ENCODE assay signal across 8 cellular contexts in genomic region chr6:136789440-136789839, GRCh38. TPM values are rescaled to one million over a fixed set of nuclear protein-coding genes. Genes with fewer than 3 reads are reported as not detected.
A peak's percentile ranks its signal among the peaks of the same experiment; 100 is the strongest.
DNase-seq lines count a peak whose midpoint lies in the region; ATAC-seq and TF ChIP-seq lines count a peak whose summit lies in the region.
"Not testable (repeated sequence)": the region's sequence is repeated elsewhere in the genome, so short reads cannot be mapped to it uniquely, and the experiment has no call there.

No MANE protein-coding gene starts in this region.

- CTCF ChIA-PET in IMR-90 (lab: Yijun Ruan, JAX): interaction anchor here (0.6 to 1.9 kb wide), 3 partner anchors 18 to 139 kb away, joined by 3 to 6 read pairs (median 3); no protein-coding TSS in a partner anchor

- H3K4ac ChIP-seq in IMR-90 (ENCODE audit: low read depth, low read length): peak overlapping the region; percentile 92

- H3K4me3 ChIP-seq in BLaER1 treated with 17β-estradiol and CSF1 and Interleukin-3, amounts not matched to agents 10 nM and 100 nM: peak overlapping the region in 6 of 10 experiments; percentile 17 to 99 (median 90); a peak in 11 of 20 replicates
- H3K4me3 ChIP-seq in IMR-90 (ENCODE audit: insufficient read depth, low read depth, low read length): not testable (repeated sequence)
- H3K4me3 ChIP-seq in fibroblast of villous mesenchyme (ENCODE audit: low read depth, low read length) (peak overlapping the region; percentile 82), ovary (peak overlapping the region; percentile 63), thyroid gland (replicated peaks in 1 of 3) (peak overlapping the region in 1 of 3 donors; percentile 83)

- peaks cover 0 to 28% (median 6%) of the 10 kb centered on the region in 11 experiments; a peak in 9 of 22 replicates for H3K9me3 ChIP-seq in BLaER1 treated with 17β-estradiol and CSF1 and Interleukin-3, amounts not matched to agents 10 nM and 100 nM (replicated peaks in 1 of 11)
- not testable (repeated sequence) for H3K9me3 ChIP-seq in IMR-90 (ENCODE audit: control insufficient read depth, insufficient read depth, low read length); ovary; thyroid gland

- H3K14ac ChIP-seq in IMR-90 (replicated peaks; ENCODE audit: low read depth, low read length): peak overlapping the region; percentile 93

- peak overlapping the region; percentile 82 to 97 (median 92); a peak in 20 of 22 replicates for H3K4me2 ChIP-seq in BLaER1 treated with 17β-estradiol and CSF1 and Interleukin-3, amounts not matched to agents 10 nM and 100 nM
- H3K4me2 ChIP-seq in IMR-90 (ENCODE audit: low read depth, low read length): peak overlapping the region; percentile 93

- peaks cover 15% of the 10 kb centered on the region for H3K9me1 ChIP-seq in IMR-90 (ENCODE audit: insufficient read depth, low read length)

- peak overlapping the region; percentile 53 for H2AK9ac ChIP-seq in IMR-90 (replicated peaks; ENCODE audit: low read depth, low read length, poor library complexity)

- peak overlapping the region; percentile 4; the same call in 1 of the 2 replicates for H4K5ac ChIP-seq in IMR-90 (ENCODE audit: low read depth, low read length)

- ATAC-seq in IMR-90 (ENCODE audit: low read depth); activated T-helper 17 cell treated with anti-CD3 and anti-CD28 coated beads, Interleukin-2, amount 50 U/mL, for 72 hours (replicated peaks); central memory CD8-positive, alpha-beta T cell (replicated peaks; ENCODE audit: extremely low read depth, poor library complexity, severe bottlenecking): not testable (repeated sequence)

- peak overlapping the region; percentile 69 for H4K91ac ChIP-seq in IMR-90 (ENCODE audit: insufficient read depth, low read depth, low read length)

- peak overlapping the region; percentile 97 for H3K4me3 Mint-ChIP-seq in activated T-helper 17 cell treated with anti-CD3 and anti-CD28 coated beads, Interleukin-2, amount 50 U/mL, for 72 hours
- peak overlapping the region; percentile 68 for H3K4me3 Mint-ChIP-seq in central memory CD8-positive, alpha-beta T cell

- H3K56ac ChIP-seq in IMR-90 (ENCODE audit: extremely low read depth, insufficient read depth, low read length): not testable (repeated sequence)

- H3K27ac Mint-ChIP-seq in activated T-helper 17 cell treated with anti-CD3 and anti-CD28 coated beads, Interleukin-2, amount 50 U/mL, for 72 hours: not testable (repeated sequence)
- peak overlapping the region; percentile 87 for H3K27ac Mint-ChIP-seq in central memory CD8-positive, alpha-beta T cell (ENCODE audit: low read depth)

- H3K27me3 Mint-ChIP-seq in activated T-helper 17 cell treated with anti-CD3 and anti-CD28 coated beads, Interleukin-2, amount 50 U/mL, for 72 hours; central memory CD8-positive, alpha-beta T cell: not testable (repeated sequence)

- in situ Hi-C loops in IMR-90 (cut with MboI; ENCODE audit: low sequenced_read_pairs): loop anchor here (25.0 kb wide), 1 partner anchor 502 kb away; the partner anchor contains the start of gene BCLAF1

- H4K8ac ChIP-seq in IMR-90 (ENCODE audit: low read depth in 2 of 2, low read length in 2 of 2): peak overlapping the region; percentile 26 to 87; a peak in 3 of 4 replicates

- intact Hi-C loops in IMR-90 (cut with micrococcal nuclease); ovary (cut with DNase I); thyroid gland (cut with DNase I): not testable (repeated sequence)

- peak overlapping the region; percentile 88 for H2BK5ac ChIP-seq in IMR-90 (ENCODE audit: low read depth, low read length, poor library complexity, severe bottlenecking)

- not testable (repeated sequence) for TF ChIP-seq EP300 in ovary (IDR thresholded peaks at IDR 0.05)

- not testable (repeated sequence) for H2AFZ ChIP-seq in IMR-90 (replicated peaks; ENCODE audit: low read length, poor library complexity)

- H4K20me1 ChIP-seq in BLaER1 treated with 17β-estradiol and CSF1 and Interleukin-3, amounts not matched to agents 10 nM and 100 nM: peaks cover 0 to 45% (median 0%) of the 10 kb centered on the region in 11 experiments; a peak in 4 of 22 replicates
- H4K20me1 ChIP-seq in IMR-90 (ENCODE audit: insufficient read depth, low read length): not testable (repeated sequence)

- WGBS in IMR-90 (ENCODE audit: extremely low coverage in 2 of 2, insufficient read length in 1 of 2), 2 experiments: no CpG with 5 or more reads among the region's 3 CpGs
- 48 to 63% (median 53%) methylated on average over 3 of the region's 3 CpGs for WGBS in ovary, 3 donors
- 82 to 89% methylated on average over 3 of the region's 3 CpGs for WGBS in thyroid gland, 2 donors

- H2BK20ac ChIP-seq in IMR-90 (ENCODE audit: low read depth, low read length): peak overlapping the region; percentile 93

- DNase-seq in IMR-90; central memory CD8-positive, alpha-beta T cell (ENCODE audit: low spot score in 2 of 2); fibroblast of villous mesenchyme (ENCODE audit: low read depth); ovary; thyroid gland: not testable (repeated sequence)
- DNase-seq in UCSD-AML1 (lab: John Stamatoyannopoulos, UW; ENCODE audit: unreplicated experiment): peak; percentile 22

- peak overlapping the region in 3 of 11 experiments; percentile 90 to 91 (median 90); a peak in 1 of 22 replicates for H3K27ac ChIP-seq in BLaER1 treated with 17β-estradiol and CSF1 and Interleukin-3, amounts not matched to agents 10 nM and 100 nM
- peak overlapping the region; percentile 62; the same call in 1 of the 2 replicates for H3K27ac ChIP-seq in IMR-90 (ENCODE audit: insufficient read depth, low read length)
- peak overlapping the region in 1 of 2 donors; percentile 98 for H3K27ac ChIP-seq in ovary
- H3K27ac ChIP-seq in thyroid gland: peak overlapping the region; percentile 78 to 100 (median 97)

- peak overlapping the region; percentile 62; the same call in 2 of the 3 replicates for H2BK15ac ChIP-seq in IMR-90 (ENCODE audit: low read depth, low read length)

- dilution Hi-C loops in IMR-90 (cut with HindIII; ENCODE audit: low sequenced_read_pairs, unreplicated experiment): not testable (repeated sequence)

- BruUV-seq in IMR-90 (replicated peaks; lab: Mats Ljungman, UMichigan): not testable (repeated sequence)

- not testable (repeated sequence) for TF ChIP-seq RAD21 in IMR-90 (IDR thresholded peaks at IDR 0.05; ENCODE audit: low read length)

- H3K9ac ChIP-seq in BLaER1 treated with 17β-estradiol and CSF1 and Interleukin-3, amounts not matched to agents 10 nM and 100 nM: peak overlapping the region in 4 of 11 experiments; percentile 86 to 94 (median 90); a peak in 7 of 22 replicates
- H3K9ac ChIP-seq in IMR-90 (ENCODE audit: low read depth, low read length): peak overlapping the region; percentile 10

- not testable (repeated sequence) for H3K27me3 ChIP-seq in BLaER1 treated with 17β-estradiol and CSF1 and Interleukin-3, amounts not matched to agents 10 nM and 100 nM; IMR-90 (ENCODE audit: control insufficient read depth, insufficient read depth, low read length); ovary; thyroid gland

- H3K4me1 Mint-ChIP-seq in activated T-helper 17 cell treated with anti-CD3 and anti-CD28 coated beads, Interleukin-2, amount 50 U/mL, for 72 hours: peaks cover 52% of the 10 kb centered on the region
- H3K4me1 Mint-ChIP-seq in central memory CD8-positive, alpha-beta T cell: peaks cover 63% of the 10 kb centered on the region

- H3K23ac ChIP-seq in IMR-90 (ENCODE audit: low read depth, low read length): peak overlapping the region; percentile 57

- peaks cover 46 to 75% (median 63%) of the 10 kb centered on the region in 10 experiments for H3K4me1 ChIP-seq in BLaER1 treated with 17β-estradiol and CSF1 and Interleukin-3, amounts not matched to agents 10 nM and 100 nM
- H3K4me1 ChIP-seq in IMR-90 (ENCODE audit: control insufficient read depth, insufficient read depth, low read length) (peaks cover 18% of the 10 kb centered on the region), ovary (ENCODE audit: insufficient read depth) (peaks cover 15% of the 10 kb centered on the region), thyroid gland (peaks cover 40 to 56% of the 10 kb centered on the region in 2 donors)

- peak overlapping the region; percentile 94 for H2BK120ac ChIP-seq in IMR-90 (ENCODE audit: low read depth, low read length)

- TF ChIP-seq CTCF in IMR-90 (conservative IDR thresholded peaks at IDR 0.05; ENCODE audit: low read depth, low read length); fibroblast of villous mesenchyme (IDR thresholded peaks at IDR 0.05; ENCODE audit: insufficient read depth, low read depth, low read length); ovary (IDR thresholded peaks at IDR 0.05); thyroid gland (IDR thresholded peaks at IDR 0.05): not testable (repeated sequence)

- not testable (repeated sequence) for TF ChIP-seq POLR2A in IMR-90 (IDR thresholded peaks at IDR 0.05; ENCODE audit: low read depth, low read length); ovary (IDR thresholded peaks at IDR 0.05); thyroid gland (IDR thresholded peaks at IDR 0.05)

- peaks cover 0 to 39% (median 14%) of the 10 kb centered on the region in 11 experiments; a peak in 16 of 22 replicates for H3K36me3 ChIP-seq in BLaER1 treated with 17β-estradiol and CSF1 and Interleukin-3, amounts not matched to agents 10 nM and 100 nM
- not testable (repeated sequence) for H3K36me3 ChIP-seq in IMR-90 (ENCODE audit: control insufficient read depth, insufficient read depth, low read length); ovary; thyroid gland

- POLR2A ChIA-PET in IMR-90 (lab: Charles Lee; ENCODE audit: unreplicated experiment): not testable (repeated sequence)

- not testable (repeated sequence) for H3K9me3 Mint-ChIP-seq in activated T-helper 17 cell treated with anti-CD3 and anti-CD28 coated beads, Interleukin-2, amount 50 U/mL, for 72 hours; central memory CD8-positive, alpha-beta T cell

- peak overlapping the region; percentile 13; the same call in 1 of the 2 replicates for H3K18ac ChIP-seq in IMR-90 (ENCODE audit: low read depth, low read length)

- peaks cover 28% of the 10 kb centered on the region for H3K36me3 Mint-ChIP-seq in activated T-helper 17 cell treated with anti-CD3 and anti-CD28 coated beads, Interleukin-2, amount 50 U/mL, for 72 hours (ENCODE audit: low read depth)
- H3K36me3 Mint-ChIP-seq in central memory CD8-positive, alpha-beta T cell (ENCODE audit: insufficient read depth): peaks cover 16% of the 10 kb centered on the region

- H3K79me1 ChIP-seq in IMR-90 (ENCODE audit: low read depth in 1 of 2, low read length in 2 of 2): peaks cover 10 to 51% of the 10 kb centered on the region in 2 experiments

- H2AK5ac ChIP-seq in IMR-90 (ENCODE audit: low read depth, low read length): peak overlapping the region; percentile 93

RNA-seq across cellular contexts. Expression of gene MAP3K5, which starts 2.8 kb away (rescaled TPM):
- total RNA-seq in IMR-90 (2012; rRNA removed) (17.2 and 17.6 TPM in 2 replicates), fibroblast of villous mesenchyme (30.6 and 84.6 TPM in 2 replicates), ovary (100 to 1,000 TPM in 3 of 7 donors, 10 to 100 TPM in 4; 37.0 to 217 (median 92.0) TPM), thyroid gland (10 to 100 TPM; 28.1 to 68.0 (median 46.5) TPM)
- polyA plus RNA-seq in IMR-90 (2012; rRNA removed) (4.9 and 5.4 TPM in 2 replicates), ovary (10 to 100 TPM; 60.6 to 61.7 TPM)
- 2.0 and 2.1 TPM in 2 replicates for polyA plus RNA-seq in IMR-90 (2012; cell fraction: cytosol; rRNA removed)
- polyA plus RNA-seq in IMR-90 (2012; cell fraction: nucleus; rRNA removed; ENCODE audit: low replicate concordance): 1.4 and 6.3 TPM in 2 replicates
- 10 to 100 TPM; 13.8 to 20.1 TPM for total RNA-seq in activated T-helper 17 cell treated with anti-CD3 and anti-CD28 coated beads, Interleukin-2, amount 50 U/mL, for 72 hours

RNA-seq across cellular contexts. Expression of gene PEX7, which starts 33.0 kb away (rescaled TPM):
- total RNA-seq in IMR-90 (2012; rRNA removed): 7.0 and 11.9 TPM in 2 replicates
- 4.1 and 5.4 TPM in 2 replicates for polyA plus RNA-seq in IMR-90 (2012; rRNA removed)
- 4.8 and 10.3 TPM in 2 replicates for polyA plus RNA-seq in IMR-90 (2012; cell fraction: cytosol; rRNA removed)
- polyA plus RNA-seq in IMR-90 (2012; cell fraction: nucleus; rRNA removed; ENCODE audit: low replicate concordance): 4.0 and 4.4 TPM in 2 replicates
- total RNA-seq in activated T-helper 17 cell treated with anti-CD3 and anti-CD28 coated beads, Interleukin-2, amount 50 U/mL, for 72 hours: 1 to 10 TPM; 3.4 to 5.7 TPM
- total RNA-seq in fibroblast of villous mesenchyme: 7.4 and 8.6 TPM in 2 replicates
- 1 to 10 TPM; 5.7 to 9.8 (median 6.7) TPM for total RNA-seq in ovary
- 10 to 100 TPM in 1 of 2 donors, 1 to 10 TPM in 1; 7.2 to 13.8 TPM for polyA plus RNA-seq in ovary
- 10 to 100 TPM; 16.4 to 23.9 (median 18.2) TPM for total RNA-seq in thyroid gland
